In genomic region chr3:72847751-72848702, GRCh38 we compare ENCODE assay signal across 1 cellular context.
A peak's percentile ranks its signal among the peaks of the same experiment; 100 is the strongest.
TF ChIP-seq lines count a peak whose summit lies in the region.

Gene SHQ1 (minus strand): TSS chr3:72848445. CDS start chr3:72848340, 105 bp downstream.

TF ChIP-seq in HepG2, 621 proteins besides CTCF, POLR2A, EP300 and RAD21 (continued from another document):
- TF ChIP-seq ZNF691 (CRISPR knock-in tag; IDR thresholded peaks at IDR 0.05; ENCODE audit: borderline replicate concordance, low read depth) (peak; percentile 77; the same call in 1 of the 2 replicates), E2F1 (CRISPR knock-in tag; IDR thresholded peaks at IDR 0.05) (peak; percentile 72), AGO2 (optimal IDR thresholded peaks at IDR 0.05; ENCODE audit: low read depth, low read length) (no peak), HNRNPUL1 (IDR thresholded peaks at IDR 0.05; ENCODE audit: low read depth, low read length) (no peak), SMAD9 (CRISPR knock-in tag; IDR thresholded peaks at IDR 0.05) (no peak), ZBTB14 (CRISPR knock-in tag; IDR thresholded peaks at IDR 0.05) (peak; percentile 55), ZNF687 (CRISPR knock-in tag; IDR thresholded peaks at IDR 0.05) (peak; percentile 99), GRHL1 (CRISPR knock-in tag; conservative IDR thresholded peaks at IDR 0.05) (no peak), KAT7 (CRISPR knock-in tag; IDR thresholded peaks at IDR 0.05; ENCODE audit: borderline replicate concordance) (peak; percentile 91), ZNF737 (CRISPR knock-in tag; IDR thresholded peaks at IDR 0.05; ENCODE audit: borderline replicate concordance) (no peak; the same call in 1 of the 2 replicates), CENPT (CRISPR knock-in tag; IDR thresholded peaks at IDR 0.05; ENCODE audit: low read depth) (0 out of 2 replicates have a peak, but pooled peaks have one; percentile 30), EEA1 (CRISPR knock-in tag; IDR thresholded peaks at IDR 0.05; ENCODE audit: borderline replicate concordance) (peak; percentile 76; the same call in 1 of the 2 replicates), MAFF (IDR thresholded peaks at IDR 0.05; ENCODE audit: low read depth, low read length) (no peak), ZNF746 (CRISPR knock-in tag; IDR thresholded peaks at IDR 0.05) (0 out of 2 replicates have a peak, but pooled peaks have one; percentile 48)
